In genomic region chr10:7950981-7951847, GRCh38 we compare ENCODE assay signal across 16 cellular contexts.
DNase-seq lines count a peak whose midpoint lies in the region; TF ChIP-seq lines count a peak whose summit lies in the region.
"Had no signal": no experiment of that assay in that cellular context is flagged by ENCODE, and none has a peak within 500 bp of the region (broad histone marks: within the 10 kb centered on the region; RNA-seq: fewer than 3 reads in every experiment).

No MANE protein-coding gene starts in this region.

- peak; percentile 39 for DNase-seq in AG20443 (ENCODE audit: low spot score)
- DNase-seq in adipocyte (ENCODE audit: low read depth), result peak; percentile 53
- peak; percentile 32 for DNase-seq in hepatic stellate cell (ENCODE audit: low spot score)
- no peak for DNase-seq in NCI-H524 treated with DMSO at 0.1 percent for 48 hours (lab: John Stamatoyannopoulos, UW)
- no peak for DNase-seq in kidney glomerular epithelial cell (lab: John Stamatoyannopoulos, UW)
- no peak for DNase-seq in UCSD-AML1 (lab: John Stamatoyannopoulos, UW; ENCODE audit: unreplicated experiment)
- no peak for DNase-seq in activated CD8-positive, alpha-beta memory T cell treated with anti-CD3 and anti-CD28 coated beads, Interleukin-2, amount 50 U/mL, for 48 hours
- DNase-seq: C1 segment of cervical spinal cord; left ventricle myocardium superior; psoas muscle; stimulated activated CD4-positive, alpha-beta T cell treated with anti-CD3 and anti-CD28 coated beads, Interleukin-4, amount 100 ng/mL, for 24 hours; stomach; upper lobe of left lung had no signal

- CTCF ChIA-PET in HEK293 (lab: Yijun Ruan, JAX), result interaction anchor here (0.6 kb wide), 1 partner anchor 1520 kb away, joined by 3 read pairs; no protein-coding TSS in a partner anchor

- POLR2A ChIA-PET in HEK293 (lab: Yijun Ruan, JAX), result interaction anchor here (0.5 kb wide), 1 partner anchor 215 kb away, joined by 8 read pairs; no protein-coding TSS in a partner anchor

- H3K27me3 ChIP-seq in adipocyte (replicated peaks; ENCODE audit: control insufficient read depth, insufficient read depth, low read length), result no peaks in the 10 kb centered on the region
- H3K27me3 ChIP-seq: neural progenitor cell, stomach, upper lobe of left lung had no signal

- no peaks in the 10 kb centered on the region for H3K9me3 ChIP-seq in HEK293 (ENCODE audit: control insufficient read depth, insufficient read depth, low read depth, low read length)
- no peaks in the 10 kb centered on the region for H3K9me3 ChIP-seq in adipocyte (ENCODE audit: control insufficient read depth, low read length)
- H3K9me3 ChIP-seq: psoas muscle, stomach, upper lobe of left lung had no signal

- H3K4me3 ChIP-seq in HEK293 (ENCODE audit: low read depth, low read length) (no peak overlapping the region), adipocyte (ENCODE audit: low read length) (no peak overlapping the region)
- H3K4me3 ChIP-seq: neural progenitor cell, psoas muscle, SK-N-MC, stomach, upper lobe of left lung had no signal

- no peak for TF ChIP-seq CTCF in HEK293 (tag by site-specific recombination; IDR thresholded peaks at IDR 0.05)

- no peaks in the 10 kb centered on the region; the same call in 1 of the 2 replicates for H3K4me1 ChIP-seq in HEK293 (ENCODE audit: control insufficient read depth, insufficient read depth, low read length)
- H3K4me1 ChIP-seq in adipocyte (ENCODE audit: control insufficient read depth, insufficient read depth, low read length), result peaks cover 15% of the 10 kb centered on the region
- H3K4me1 ChIP-seq: neural progenitor cell had no signal

- H3K36me3 ChIP-seq in HEK293 (ENCODE audit: control insufficient read depth in 2 of 2, insufficient read depth in 1 of 2, low read length in 2 of 2) (no peaks in the 10 kb centered on the region), adipocyte (ENCODE audit: control insufficient read depth, insufficient read depth, low read length, severe bottlenecking) (no peaks in the 10 kb centered on the region)
- H3K36me3 ChIP-seq: neural progenitor cell, stomach, upper lobe of left lung had no signal

- no peak overlapping the region for H3K9ac ChIP-seq in adipocyte (ENCODE audit: low read length)
- H3K9ac ChIP-seq: neural progenitor cell had no signal

- no peak overlapping the region for H3K27ac ChIP-seq in HEK293 (ENCODE audit: extremely low read depth, low read depth, low read length)
- H3K27ac ChIP-seq: neural progenitor cell, psoas muscle, SK-N-MC, stomach, upper lobe of left lung had no signal

TF ChIP-seq in HEK293, 187 proteins besides CTCF, POLR2A, EP300 and RAD21:
- TF ChIP-seq ZNF292 (tag by site-specific recombination; IDR thresholded peaks at IDR 0.05; ENCODE audit: borderline replicate concordance, low read depth) (no peak), ZNF266 (tag by site-specific recombination; IDR thresholded peaks at IDR 0.05; ENCODE audit: low read depth) (no peak), TRIM28 (IDR thresholded peaks at IDR 0.05; ENCODE audit: borderline replicate concordance, low read length) (peak; percentile 24; the same call in 1 of the 2 replicates), SETDB1 (IDR thresholded peaks at IDR 0.05; ENCODE audit: insufficient read length, low read length) (peak; percentile 36)

Comparison
In these comparisons a context has a peak if more than half of its experiments do, and no peak if none do; other contexts are left out.
1. DNase-seq: peak in AG20443 (single experiment), adipocyte (single experiment) and hepatic stellate cell (single experiment); none in NCI-H524 treated with DMSO at 0.1 percent for 48 hours (single experiment), kidney glomerular epithelial cell (single experiment), UCSD-AML1 (single experiment) and activated CD8-positive, alpha-beta memory T cell treated with anti-CD3 and anti-CD28 coated beads, Interleukin-2, amount 50 U/mL, for 48 hours (single experiment).